29 cellular contexts compared by ENCODE assay signal in genomic region chr2:161152302-161152701, GRCh38.
"Had no signal": no experiment of that assay in that cellular context is flagged by ENCODE, and none has a peak within 500 bp of the region (broad histone marks: within the 10 kb centered on the region; RNA-seq: fewer than 3 reads in every experiment).

No MANE protein-coding gene starts in this region.

- H3K4me3 ChIP-seq: coronary artery, esophagus muscularis mucosa, gastroesophageal sphincter, heart left ventricle, hepatocyte, lung, mucosa of descending colon, prostate gland, right atrium auricular region, sigmoid colon, testis, tibial artery had no signal

- H3K4me2 ChIP-seq: hepatocyte had no signal

- H3K79me2 ChIP-seq: hepatocyte had no signal

- H2AFZ ChIP-seq: hepatocyte had no signal

- H3K27ac ChIP-seq: coronary artery, esophagus muscularis mucosa, foreskin keratinocyte, gastroesophageal sphincter, heart left ventricle, hepatocyte, prostate gland, right atrium auricular region, sigmoid colon, testis, tibial artery had no signal

- H3K27me3 ChIP-seq: esophagus muscularis mucosa, foreskin keratinocyte, gastroesophageal sphincter, heart left ventricle, hepatocyte, right atrium auricular region, sigmoid colon, testis, tibial artery had no signal

- H3K9me3 Mint-ChIP-seq: type B pancreatic cell had no signal

- FAIRE-seq: endothelial cell of umbilical vein had no signal

- H3K4me1 Mint-ChIP-seq: mesothelial cell of epicardium, nephron progenitor cell had no signal

- H3K4me1 ChIP-seq: esophagus muscularis mucosa, foreskin keratinocyte, gastroesophageal sphincter, heart left ventricle, prostate gland, right atrium auricular region, sigmoid colon, testis, tibial artery had no signal

- H3K4me3 Mint-ChIP-seq: mesothelial cell of epicardium; nephron progenitor cell; stimulated activated effector memory CD8-positive, alpha-beta T cell treated with anti-CD3 and anti-CD28 coated beads, Interleukin-12 subunit alpha, Interleukin-12 subunit beta, amount 100 ng/mL, for 72 hours; type B pancreatic cell had no signal

- H3K36me3 ChIP-seq: esophagus muscularis mucosa, gastroesophageal sphincter, heart left ventricle, prostate gland, right atrium auricular region, sigmoid colon, tibial artery had no signal

- ATAC-seq: foreskin keratinocyte; gastroesophageal sphincter; heart left ventricle; left lobe of liver; mucosa of descending colon; stimulated activated effector memory CD8-positive, alpha-beta T cell treated with anti-CD3 and anti-CD28 coated beads, Interleukin-12 subunit alpha, Interleukin-12 subunit beta, amount 100 ng/mL, for 72 hours; stimulated activated naive CD8-positive, alpha-beta T cell treated with anti-CD3 and anti-CD28 coated beads, Interleukin-15, Interleukin-2, amounts not matched to agents 100 U/mL and 50 U/mL, for 24 hours had no signal

- H3K27ac Mint-ChIP-seq: mesothelial cell of epicardium; nephron progenitor cell; stimulated activated effector memory CD8-positive, alpha-beta T cell treated with anti-CD3 and anti-CD28 coated beads, Interleukin-12 subunit alpha, Interleukin-12 subunit beta, amount 100 ng/mL, for 72 hours; type B pancreatic cell had no signal

- H3K9me3 ChIP-seq: prostate gland, testis had no signal

- DNase-seq: dermis blood vessel endothelial cell; effector memory CD4-positive, alpha-beta T cell; foreskin keratinocyte; heart left ventricle; kidney; mesenchymal stem cell; mucosa of descending colon; naive B cell; nephron progenitor cell; nucleus accumbens; sigmoid colon; stimulated activated CD4-positive, alpha-beta T cell treated with anti-CD3 and anti-CD28 coated beads, Interleukin-2, amount 100 ng/mL, for 24 hours; stimulated activated CD4-positive, alpha-beta T cell treated with anti-CD3 and anti-CD28 coated beads, Interleukin-4, amount 100 ng/mL, for 24 hours; stimulated activated naive CD8-positive, alpha-beta T cell treated with anti-CD3 and anti-CD28 coated beads, Interleukin-15, Interleukin-2, amounts not matched to agents 100 U/mL and 50 U/mL, for 24 hours; substantia nigra; testis; tibial artery had no signal

- H3K36me3 Mint-ChIP-seq: type B pancreatic cell had no signal

- H3K27me3 Mint-ChIP-seq: naive B cell, type B pancreatic cell had no signal
